ENCODE assay signal across 12 cellular contexts in the genomic region with DNA sequence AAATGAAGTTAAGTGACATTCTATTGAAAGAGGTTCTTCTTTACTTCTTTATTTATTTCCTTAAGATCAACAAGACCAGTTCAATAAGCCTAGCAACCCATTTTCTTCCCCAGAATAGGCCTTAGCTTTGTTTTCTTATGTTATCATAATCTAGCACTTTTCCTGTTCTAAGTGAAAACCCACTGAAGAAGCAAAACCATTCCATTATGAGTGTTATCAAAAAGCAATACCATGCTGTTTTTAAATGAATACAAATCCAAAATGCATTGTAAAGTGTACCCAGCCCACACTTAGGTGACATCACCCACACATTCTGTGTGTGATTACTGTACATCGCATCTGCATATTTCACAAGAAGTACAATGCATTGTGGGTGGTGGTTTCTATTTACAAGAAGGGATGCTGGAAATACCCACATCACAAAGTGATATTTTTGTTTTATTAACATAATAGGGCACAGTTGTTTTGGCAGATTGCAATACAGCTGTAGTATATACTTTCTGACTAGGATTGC.
DNase-seq lines count a peak whose midpoint lies in the region; ATAC-seq, FAIRE-seq and TF ChIP-seq lines count a peak whose summit lies in the region.
"Had no signal": no experiment of that assay in that cellular context is flagged by ENCODE, and none has a peak within 500 bp of the region (broad histone marks: within the 10 kb centered on the region; RNA-seq: fewer than 3 reads in every experiment).

No MANE protein-coding gene starts in this region.

- peaks cover 12% of the 10 kb centered on the region; the same call in 2 of the 3 replicates for H3K79me2 ChIP-seq in K562 (ENCODE audit: control insufficient read depth, insufficient read depth, low read length)

- H3K4me2 ChIP-seq in K562 (ENCODE audit: insufficient read depth, low read length): no peak overlapping the region

- TF ChIP-seq POLR2A in breast epithelium (IDR thresholded peaks at IDR 0.05) (no peak), K562 (conservative IDR thresholded peaks at IDR 0.05) (no peak)

- H3K9me3 Mint-ChIP-seq in MCF 10A (ENCODE audit: unreplicated experiment): no peaks in the 10 kb centered on the region

- H3K27ac ChIP-seq in breast epithelium (no peak overlapping the region), K562 (ENCODE audit: extremely low read depth, low read depth, low read length) (no peak overlapping the region)
- H3K27ac ChIP-seq: psoas muscle, SJSA1 had no signal

- H3K36me3 ChIP-seq in breast epithelium (no peaks in the 10 kb centered on the region), K562 (ENCODE audit: control insufficient read depth, insufficient read depth, low read length) (no peaks in the 10 kb centered on the region)
- H3K36me3 ChIP-seq: SJSA1 had no signal

- no peak overlapping the region for H3K4me3 ChIP-seq in breast epithelium
- no peak overlapping the region for H3K4me3 ChIP-seq in K562
- H3K4me3 ChIP-seq: psoas muscle, SJSA1 had no signal

- FAIRE-seq in K562 (lab: Jason Lieb, UNC) (no peak), GM19239 (lab: Jason Lieb, UNC) (no peak)

- no peak overlapping the region for H3K9ac ChIP-seq in K562 (ENCODE audit: insufficient read depth in 1 of 2, low read depth in 2 of 2, low read length in 2 of 2)

- POLR2A ChIA-PET in MCF 10A (lab: Yijun Ruan, JAX) (interaction anchor here (0.8 kb wide), 1 partner anchor 1515 kb away, joined by 3 read pairs; no protein-coding TSS in a partner anchor), K562 (lab: Yijun Ruan, JAX) (no interaction called here)

- intact Hi-C loops in MCF 10A (cut with micrococcal nuclease): loop anchor here (1.0 to 10.0 kb wide), 5 partner anchors 438 to 1947 kb away; a partner anchor contains a TSS
- intact Hi-C loops in breast epithelium (cut with DNase I; ENCODE audit: low total_unique reads): no loop called here
- intact Hi-C loops in K562 (cut with micrococcal nuclease): loop anchor here (5.0 kb wide), 5 partner anchors 439 to 1814 kb away; no protein-coding TSS in a partner anchor

- in situ Hi-C loops in K562 (cut with MboI): no loop called here

- no peak for TF ChIP-seq EP300 in K562 (IDR thresholded peaks at IDR 0.05; ENCODE audit: low read length)

- H3K27me3 ChIP-seq in breast epithelium (no peaks in the 10 kb centered on the region), K562 (ENCODE audit: control insufficient read depth in 2 of 2, insufficient read depth in 2 of 2, low read length in 2 of 2) (no peaks in the 10 kb centered on the region)
- H3K27me3 ChIP-seq: SJSA1 had no signal

- H4K20me1 ChIP-seq in K562 (replicated peaks; ENCODE audit: control insufficient read depth, insufficient read depth, low read length): no peaks in the 10 kb centered on the region

- H3K4me3 Mint-ChIP-seq in MCF 10A (ENCODE audit: unreplicated experiment): no peak overlapping the region

- peak; percentile 50 for ATAC-seq in HG03469 (IDR thresholded peaks at IDR 0.05; ENCODE audit: unreplicated experiment)
- ATAC-seq in K562: peak; percentile 72
- ATAC-seq: psoas muscle had no signal

- H3K4me1 Mint-ChIP-seq in MCF 10A (ENCODE audit: insufficient read depth, unreplicated experiment): no peaks in the 10 kb centered on the region

- no peak overlapping the region for H3K27ac Mint-ChIP-seq in MCF 10A (ENCODE audit: low read depth, unreplicated experiment)

- no peaks in the 10 kb centered on the region for H3K27me3 Mint-ChIP-seq in MCF 10A (ENCODE audit: insufficient read depth, unreplicated experiment)

- DNase-seq in MCF 10A (ENCODE audit: unreplicated experiment) (peak; percentile 29), breast epithelium (ENCODE audit: low spot score in 2 of 2) (no peak), K562 (ENCODE audit: extremely low read depth in 1 of 4, low spot score in 3 of 4) (no peak), NCI-H774 (lab: John Stamatoyannopoulos, UW) (no peak), COR-L47 (lab: John Stamatoyannopoulos, UW) (no peak), GM19239 (ENCODE audit: insufficient read length, low spot score) (no peak)
- DNase-seq in activated CD8-positive, alpha-beta memory T cell treated with anti-CD3 and anti-CD28 coated beads, Interleukin-2, amount 50 U/mL, for 48 hours: no peak
- DNase-seq: GOT3; psoas muscle; stimulated activated naive CD4-positive, alpha-beta T cell treated with Interleukin-2 at 50 U/mL for 16 hours had no signal

- H3K9me3 ChIP-seq in breast epithelium (no peaks in the 10 kb centered on the region), K562 (replicated peaks; ENCODE audit: control insufficient read depth, insufficient read depth, low read depth, low read length) (no peaks in the 10 kb centered on the region)
- H3K9me3 ChIP-seq: psoas muscle, SJSA1 had no signal

- no peak overlapping the region for H2AFZ ChIP-seq in K562 (ENCODE audit: low read depth, low read length)

- H3K36me3 Mint-ChIP-seq in MCF 10A (ENCODE audit: insufficient read depth, unreplicated experiment): peaks cover 7% of the 10 kb centered on the region

- no peak for TF ChIP-seq RAD21 in K562 (CRISPR knock-in tag; conservative IDR thresholded peaks at IDR 0.05 in 1 of 2, IDR thresholded peaks at IDR 0.05 in 1 of 2)

- TF ChIP-seq CTCF in MCF 10A (IDR thresholded peaks at IDR 0.05; ENCODE audit: unreplicated experiment) (no peak), breast epithelium (IDR thresholded peaks at IDR 0.05) (no peak), K562 (IDR thresholded peaks at IDR 0.05 in 2 of 3, conservative IDR thresholded peaks at IDR 0.05 in 1 of 3; ENCODE audit: insufficient read depth in 2 of 3, low read depth in 1 of 3, low read length in 3 of 3) (no peak)

- no TSS peak for BruUV-seq in MCF 10A (replicated peaks; lab: Mats Ljungman, UMichigan)
- BruUV-seq in K562 (replicated peaks; lab: Mats Ljungman, UMichigan): no TSS peak

- WGBS in K562 (ENCODE audit: insufficient coverage, low coverage, missing lambda C conversion rate): 22% methylated on average over 1 of the region's 1 CpG

- CTCF ChIA-PET in MCF 10A (lab: Yijun Ruan, JAX): interaction anchor here (0.6 to 6.2 kb wide), 26 partner anchors 10 to 1957 kb away, joined by 3 to 59 read pairs (median 5); a partner anchor contains a TSS
- CTCF ChIA-PET in K562 (lab: Yijun Ruan, JAX; ENCODE audit: low intra/inter-chr PET ratio): interaction anchor here (1.1 kb wide), 2 partner anchors 1515 to 1816 kb away, joined by 3 read pairs; no protein-coding TSS in a partner anchor

- no peaks in the 10 kb centered on the region for H3K9me1 ChIP-seq in K562 (ENCODE audit: control insufficient read depth, insufficient read depth, low read length)

- H3K4me1 ChIP-seq in breast epithelium (no peaks in the 10 kb centered on the region), K562 (replicated peaks in 1 of 2; ENCODE audit: control insufficient read depth in 2 of 2, insufficient read depth in 2 of 2, low read length in 2 of 2) (no peaks in the 10 kb centered on the region)
- H3K4me1 ChIP-seq: psoas muscle, SJSA1 had no signal

TF ChIP-seq in K562, 482 proteins besides CTCF, POLR2A, EP300 and RAD21:
- TF ChIP-seq RFX7 (CRISPR knock-in tag; IDR thresholded peaks at IDR 0.05) (no peak), ZBTB17 (CRISPR knock-in tag; IDR thresholded peaks at IDR 0.05) (no peak), SAFB (IDR thresholded peaks at IDR 0.05; ENCODE audit: borderline replicate concordance, low read depth, low read length) (no peak), CEBPB (tag; IDR thresholded peaks at IDR 0.05) (peak; percentile 17; the same call in 1 of the 2 replicates), PYGO2 (tag; IDR thresholded peaks at IDR 0.05) (no peak), ZNF239 (CRISPR knock-in tag; IDR thresholded peaks at IDR 0.05) (no peak), GTF2F1 (IDR thresholded peaks at IDR 0.05; ENCODE audit: low read depth, low read length) (no peak), KDM5B (IDR thresholded peaks at IDR 0.05; ENCODE audit: insufficient replicate concordance, low read depth, low read length) (no peak), DIDO1 (tag; IDR thresholded peaks at IDR 0.05; ENCODE audit: low read depth) (no peak), PHTF2 (CRISPR knock-in tag; IDR thresholded peaks at IDR 0.05) (no peak), ZNF23 (CRISPR knock-in tag; IDR thresholded peaks at IDR 0.05) (no peak), ETV5 (CRISPR knock-in tag; IDR thresholded peaks at IDR 0.05; ENCODE audit: low read depth) (no peak), ZSCAN32 (CRISPR knock-in tag; IDR thresholded peaks at IDR 0.05) (no peak), PURB (CRISPR knock-in tag; IDR thresholded peaks at IDR 0.05; ENCODE audit: low read depth) (no peak)
- TF ChIP-seq, protein P1, sequence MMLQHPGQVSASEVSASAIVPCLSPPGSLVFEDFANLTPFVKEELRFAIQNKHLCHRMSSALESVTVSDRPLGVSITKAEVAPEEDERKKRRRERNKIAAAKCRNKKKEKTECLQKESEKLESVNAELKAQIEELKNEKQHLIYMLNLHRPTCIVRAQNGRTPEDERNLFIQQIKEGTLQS (IDR thresholded peaks at IDR 0.05): peak; percentile 24; the same call in 1 of the 2 replicates
- TF ChIP-seq, protein P1 (CRISPR knock-in tag; conservative IDR thresholded peaks at IDR 0.05): no peak
- TF ChIP-seq, protein P2, sequence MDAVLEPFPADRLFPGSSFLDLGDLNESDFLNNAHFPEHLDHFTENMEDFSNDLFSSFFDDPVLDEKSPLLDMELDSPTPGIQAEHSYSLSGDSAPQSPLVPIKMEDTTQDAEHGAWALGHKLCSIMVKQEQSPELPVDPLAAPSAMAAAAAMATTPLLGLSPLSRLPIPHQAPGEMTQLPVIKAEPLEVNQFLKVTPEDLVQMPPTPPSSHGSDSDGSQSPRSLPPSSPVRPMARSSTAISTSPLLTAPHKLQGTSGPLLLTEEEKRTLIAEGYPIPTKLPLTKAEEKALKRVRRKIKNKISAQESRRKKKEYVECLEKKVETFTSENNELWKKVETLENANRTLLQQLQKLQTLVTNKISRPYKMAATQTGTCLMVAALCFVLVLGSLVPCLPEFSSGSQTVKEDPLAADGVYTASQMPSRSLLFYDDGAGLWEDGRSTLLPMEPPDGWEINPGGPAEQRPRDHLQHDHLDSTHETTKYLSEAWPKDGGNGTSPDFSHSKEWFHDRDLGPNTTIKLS (IDR thresholded peaks at IDR 0.05; ENCODE audit: borderline replicate concordance, low read depth): no peak
TF ChIP-seq in K562: peak in this region for 2.
